8 cellular contexts compared by ENCODE assay signal in genomic region chr20:36744764-36745191, GRCh38. TPM values are rescaled to one million over a fixed set of nuclear protein-coding genes. Genes with fewer than 3 reads are reported as not detected.
DNase-seq lines count a peak whose midpoint lies in the region; ATAC-seq, FAIRE-seq and TF ChIP-seq lines count a peak whose summit lies in the region.

No MANE protein-coding gene starts in this region.

- no peak for TF ChIP-seq EP300 in K562 (IDR thresholded peaks at IDR 0.05; ENCODE audit: low read length)

- FAIRE-seq in K562 (lab: Jason Lieb, UNC) = no peak

- H3K27ac ChIP-seq in C4-2B (peak overlapping the region; percentile 82), K562 (ENCODE audit: extremely low read depth, low read depth, low read length) (peak overlapping the region; percentile 23; the same call in 1 of the 3 replicates)

- BruUV-seq in K562 (replicated peaks; lab: Mats Ljungman, UMichigan) = no TSS peak

- H3K4me1 ChIP-seq in K562 (replicated peaks in 1 of 2; ENCODE audit: control insufficient read depth in 2 of 2, insufficient read depth in 2 of 2, low read length in 2 of 2) = peaks cover 15 to 23% of the 10 kb centered on the region in 2 experiments

- peak overlapping the region in 1 of 2 donors; percentile 38 for H3K27ac Mint-ChIP-seq in stimulated activated naive CD8-positive, alpha-beta T cell treated with anti-CD3 and anti-CD28 coated beads, Interleukin-15, amount 100 ng/mL, for 72 hours

- 10% methylated on average over 5 of the region's 8 CpGs for WGBS in K562 (ENCODE audit: insufficient coverage, low coverage, missing lambda C conversion rate)

- in situ Hi-C loops in K562 (cut with MboI) = no loop called here

- H3K4me2 ChIP-seq in K562 (ENCODE audit: insufficient read depth, low read length) = peak overlapping the region; percentile 86

- H2AFZ ChIP-seq in K562 (ENCODE audit: low read depth, low read length) = peak overlapping the region; percentile 85

- H3K79me2 ChIP-seq in K562 (ENCODE audit: control insufficient read depth, insufficient read depth, low read length) = peaks cover 11% of the 10 kb centered on the region; the same call in 1 of the 3 replicates

- H3K9me3 ChIP-seq in K562 (replicated peaks; ENCODE audit: control insufficient read depth, insufficient read depth, low read depth, low read length) = no peaks in the 10 kb centered on the region
- no peaks in the 10 kb centered on the region for H3K9me3 ChIP-seq in iPS-18c (ENCODE audit: control insufficient read depth, insufficient read depth, low read length)

- DNase-seq in HuH-7 (ENCODE audit: low spot score) (peak; percentile 50), K562 (ENCODE audit: extremely low read depth in 1 of 4, low spot score in 3 of 4) (peak; percentile 24 to 45 (median 34)), DMS79 (lab: John Stamatoyannopoulos, UW) (no peak), SIG-M5 (lab: John Stamatoyannopoulos, UW) (no peak)
- DNase-seq in stimulated activated naive CD8-positive, alpha-beta T cell treated with anti-CD3 and anti-CD28 coated beads, Interleukin-15, amount 100 ng/mL, for 72 hours = no peak

- peak overlapping the region; percentile 40 to 95; a peak in 2 of 4 replicates for H3K9ac ChIP-seq in K562 (ENCODE audit: insufficient read depth in 1 of 2, low read depth in 2 of 2, low read length in 2 of 2)

- H3K27me3 Mint-ChIP-seq in stimulated activated naive CD8-positive, alpha-beta T cell treated with anti-CD3 and anti-CD28 coated beads, Interleukin-15, amount 100 ng/mL, for 72 hours = no peaks in the 10 kb centered on the region

- TF ChIP-seq POLR2A in K562 (conservative IDR thresholded peaks at IDR 0.05) = no peak

- peaks cover 23% of the 10 kb centered on the region for H3K4me1 Mint-ChIP-seq in stimulated activated naive CD8-positive, alpha-beta T cell treated with anti-CD3 and anti-CD28 coated beads, Interleukin-15, amount 100 ng/mL, for 72 hours

- no peaks in the 10 kb centered on the region for H3K9me3 Mint-ChIP-seq in stimulated activated naive CD8-positive, alpha-beta T cell treated with anti-CD3 and anti-CD28 coated beads, Interleukin-15, amount 100 ng/mL, for 72 hours

- H3K4me3 ChIP-seq in K562 = peak overlapping the region; percentile 61; the same call in 1 of the 2 replicates
- peak overlapping the region; percentile 79; the same call in 1 of the 2 replicates for H3K4me3 ChIP-seq in iPS-18c (ENCODE audit: insufficient read depth, low read depth, low read length)

- ATAC-seq in K562 = peak; percentile 61
- no peak for ATAC-seq in stimulated activated naive CD8-positive, alpha-beta T cell treated with anti-CD3 and anti-CD28 coated beads, Interleukin-15, amount 100 ng/mL, for 72 hours
- no peak for ATAC-seq in HG02678 (IDR thresholded peaks at IDR 0.05; ENCODE audit: unreplicated experiment)

- no peaks in the 10 kb centered on the region for H3K9me1 ChIP-seq in K562 (ENCODE audit: control insufficient read depth, insufficient read depth, low read length)

- intact Hi-C loops in K562 (cut with micrococcal nuclease) = loop anchor here (10.0 kb wide), 1 partner anchor 130 kb away; no protein-coding TSS in a partner anchor

- H3K36me3 ChIP-seq in K562 (ENCODE audit: control insufficient read depth, insufficient read depth, low read length) = no peaks in the 10 kb centered on the region

- POLR2A ChIA-PET in K562 (lab: Yijun Ruan, JAX) = interaction anchor here (0.6 to 3.2 kb wide), 8 partner anchors 9 to 347 kb away, joined by 3 to 18 read pairs (median 4); partner anchors contain the start of gene DSN1

- TF ChIP-seq CTCF in C4-2B (conservative IDR thresholded peaks at IDR 0.05) (no peak), K562 (IDR thresholded peaks at IDR 0.05 in 2 of 3, conservative IDR thresholded peaks at IDR 0.05 in 1 of 3; ENCODE audit: insufficient read depth in 2 of 3, low read depth in 1 of 3, low read length in 3 of 3) (no peak)

- H4K20me1 ChIP-seq in K562 (replicated peaks; ENCODE audit: control insufficient read depth, insufficient read depth, low read length) = 0 out of 2 replicates have a peak, but pooled peaks cover 2% of the 10 kb centered on the region

- H3K27me3 ChIP-seq in K562 (ENCODE audit: control insufficient read depth in 2 of 2, insufficient read depth in 2 of 2, low read length in 2 of 2) = no peaks in the 10 kb centered on the region

- CTCF ChIA-PET in K562 (lab: Yijun Ruan, JAX; ENCODE audit: low intra/inter-chr PET ratio) = interaction anchor here (0.5 kb wide), 1 partner anchor 171 kb away, joined by 3 read pairs; the partner anchor contains the start of gene TGIF2

- peak overlapping the region; percentile 95 for H3K4me3 Mint-ChIP-seq in stimulated activated naive CD8-positive, alpha-beta T cell treated with anti-CD3 and anti-CD28 coated beads, Interleukin-15, amount 100 ng/mL, for 72 hours

- no peak for TF ChIP-seq RAD21 in K562 (CRISPR knock-in tag; conservative IDR thresholded peaks at IDR 0.05 in 1 of 2, IDR thresholded peaks at IDR 0.05 in 1 of 2)

TF ChIP-seq in K562, 482 proteins besides CTCF, POLR2A, EP300 and RAD21 (continues in another document):
- peak; percentile 33; the same call in 1 of the 2 replicates for TF ChIP-seq C11orf30 (IDR thresholded peaks at IDR 0.05; ENCODE audit: low read depth)
- TF ChIP-seq NFE2 (IDR thresholded peaks at IDR 0.05; ENCODE audit: low read depth) = peak; percentile 46; the same call in 1 of the 2 replicates
- TF ChIP-seq, protein P1, sequence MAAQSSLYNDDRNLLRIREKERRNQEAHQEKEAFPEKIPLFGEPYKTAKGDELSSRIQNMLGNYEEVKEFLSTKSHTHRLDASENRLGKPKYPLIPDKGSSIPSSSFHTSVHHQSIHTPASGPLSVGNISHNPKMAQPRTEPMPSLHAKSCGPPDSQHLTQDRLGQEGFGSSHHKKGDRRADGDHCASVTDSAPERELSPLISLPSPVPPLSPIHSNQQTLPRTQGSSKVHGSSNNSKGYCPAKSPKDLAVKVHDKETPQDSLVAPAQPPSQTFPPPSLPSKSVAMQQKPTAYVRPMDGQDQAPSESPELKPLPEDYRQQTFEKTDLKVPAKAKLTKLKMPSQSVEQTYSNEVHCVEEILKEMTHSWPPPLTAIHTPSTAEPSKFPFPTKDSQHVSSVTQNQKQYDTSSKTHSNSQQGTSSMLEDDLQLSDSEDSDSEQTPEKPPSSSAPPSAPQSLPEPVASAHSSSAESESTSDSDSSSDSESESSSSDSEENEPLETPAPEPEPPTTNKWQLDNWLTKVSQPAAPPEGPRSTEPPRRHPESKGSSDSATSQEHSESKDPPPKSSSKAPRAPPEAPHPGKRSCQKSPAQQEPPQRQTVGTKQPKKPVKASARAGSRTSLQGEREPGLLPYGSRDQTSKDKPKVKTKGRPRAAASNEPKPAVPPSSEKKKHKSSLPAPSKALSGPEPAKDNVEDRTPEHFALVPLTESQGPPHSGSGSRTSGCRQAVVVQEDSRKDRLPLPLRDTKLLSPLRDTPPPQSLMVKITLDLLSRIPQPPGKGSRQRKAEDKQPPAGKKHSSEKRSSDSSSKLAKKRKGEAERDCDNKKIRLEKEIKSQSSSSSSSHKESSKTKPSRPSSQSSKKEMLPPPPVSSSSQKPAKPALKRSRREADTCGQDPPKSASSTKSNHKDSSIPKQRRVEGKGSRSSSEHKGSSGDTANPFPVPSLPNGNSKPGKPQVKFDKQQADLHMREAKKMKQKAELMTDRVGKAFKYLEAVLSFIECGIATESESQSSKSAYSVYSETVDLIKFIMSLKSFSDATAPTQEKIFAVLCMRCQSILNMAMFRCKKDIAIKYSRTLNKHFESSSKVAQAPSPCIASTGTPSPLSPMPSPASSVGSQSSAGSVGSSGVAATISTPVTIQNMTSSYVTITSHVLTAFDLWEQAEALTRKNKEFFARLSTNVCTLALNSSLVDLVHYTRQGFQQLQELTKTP (IDR thresholded peaks at IDR 0.05; ENCODE audit: low read depth in 1 of 2, partially characterized antibody in 2 of 2) = peak in 1 of 2 experiments; percentile 35

RNA-seq across cellular contexts. Expression of gene NDRG3, which starts 1.1 kb away (rescaled TPM):
- 20.4 and 24.9 TPM in 2 replicates for total RNA-seq in K562 (2011; cell fraction: chromatin; rRNA removed; ENCODE audit: low replicate concordance)
- 8.9 and 9.0 TPM in 2 replicates for total RNA-seq in K562 (2011; cell fraction: nucleolus; rRNA removed)
- total RNA-seq in K562 (2011; cell fraction: nucleoplasm; rRNA removed) = 13.2 and 20.0 TPM in 2 replicates
- total RNA-seq in K562 (2014; rRNA removed) (14.9 and 20.8 TPM in 2 replicates), K562 (2014; rRNA removed; fragmentation: Illumina TruSeq; extraction: Trizol) (26.6 and 28.3 TPM in 2 replicates), K562 (2015; rRNA removed; fragmentation: Illumina TruSeq; extraction: Trizol) (23.0 and 24.4 TPM in 2 replicates), K562 (2021) (24.5 and 25.6 TPM in 2 replicates)
- polyA plus RNA-seq in K562 (2011; rRNA removed) (25.0 and 27.6 TPM in 2 replicates), K562 (2014; fragmentation: Illumina TruSeq; extraction: Trizol) (32.1 and 39.4 TPM in 2 replicates), K562 (2014; fragmentation: Nextera tagmentation; extraction: Ambion mirVana) (10 to 100 TPM; 15.2 to 23.8 TPM), K562 (2014; rRNA removed) (14.6 and 19.0 TPM in 2 replicates)
- polyA plus RNA-seq in K562 (2011; cell fraction: cytosol; rRNA removed) = 23.3 and 24.8 TPM in 2 replicates
- polyA plus RNA-seq in K562 (2011; cell fraction: nucleus; rRNA removed) = 20.6 and 24.7 TPM in 2 replicates
- polyA plus RNA-seq in K562 (2012) = 22.5 and 24.6 TPM in 2 replicates
- polyA minus RNA-seq in K562 (2011; rRNA and poly(A)+ RNA removed) = 18.8 and 25.3 TPM in 2 replicates
- polyA minus RNA-seq in K562 (2011; cell fraction: cytosol; rRNA and poly(A)+ RNA removed) = 19.8 and 26.8 TPM in 2 replicates
- polyA minus RNA-seq in K562 (2011; cell fraction: nucleus; rRNA and poly(A)+ RNA removed) = 2.8 and 6.2 TPM in 2 replicates

RNA-seq across cellular contexts. Expression of gene DSN1, which starts 28.8 kb away (rescaled TPM):
- total RNA-seq in K562 (2011; cell fraction: chromatin; rRNA removed; ENCODE audit: low replicate concordance) = 16.5 and 34.2 TPM in 2 replicates
- 14.5 and 17.0 TPM in 2 replicates for total RNA-seq in K562 (2011; cell fraction: nucleolus; rRNA removed)
- 20.0 and 20.1 TPM in 2 replicates for total RNA-seq in K562 (2011; cell fraction: nucleoplasm; rRNA removed)
- total RNA-seq in K562 (2014; rRNA removed) = 25.7 and 27.0 TPM in 2 replicates
- 35.6 and 36.9 TPM in 2 replicates for total RNA-seq in K562 (2014; rRNA removed; fragmentation: Illumina TruSeq; extraction: Trizol)
- total RNA-seq in K562 (2015; rRNA removed; fragmentation: Illumina TruSeq; extraction: Trizol) = 29.1 and 29.9 TPM in 2 replicates
- total RNA-seq in K562 (2021) = 22.6 and 23.3 TPM in 2 replicates
- 37.3 and 45.3 TPM in 2 replicates for polyA plus RNA-seq in K562 (2011; rRNA removed)
- polyA plus RNA-seq in K562 (2011; cell fraction: cytosol; rRNA removed) = 16.9 and 22.5 TPM in 2 replicates
- 15.7 and 16.4 TPM in 2 replicates for polyA plus RNA-seq in K562 (2011; cell fraction: nucleus; rRNA removed)
- 20.8 and 32.3 TPM in 2 replicates for polyA plus RNA-seq in K562 (2012)
- 31.0 and 33.8 TPM in 2 replicates for polyA plus RNA-seq in K562 (2014; fragmentation: Illumina TruSeq; extraction: Trizol)
- polyA plus RNA-seq in K562 (2014; fragmentation: Nextera tagmentation; extraction: Ambion mirVana) = 10 to 100 TPM; 31.1 to 42.4 TPM
- polyA plus RNA-seq in K562 (2014; rRNA removed) = 30.3 and 30.5 TPM in 2 replicates
- polyA minus RNA-seq in K562 (2011; rRNA and poly(A)+ RNA removed) = 26.9 and 27.8 TPM in 2 replicates
- 10.3 and 12.1 TPM in 2 replicates for polyA minus RNA-seq in K562 (2011; cell fraction: cytosol; rRNA and poly(A)+ RNA removed)
- polyA minus RNA-seq in K562 (2011; cell fraction: nucleus; rRNA and poly(A)+ RNA removed) = 12.5 and 13.2 TPM in 2 replicates

Comparison
In these comparisons a context has a peak if more than half of its experiments do, and no peak if none do; other contexts are left out.
1. DNase-seq: peak in HuH-7 (single experiment) and K562 (4 of 4); none in stimulated activated naive CD8-positive, alpha-beta T cell treated with anti-CD3 and anti-CD28 coated beads, Interleukin-15, amount 100 ng/mL, for 72 hours (0 of 2), DMS79 (single experiment) and SIG-M5 (single experiment).